In genomic region chr11:68447015-68447801, GRCh38 we compare ENCODE assay signal across 8 cellular contexts. TPM values are rescaled to one million over a fixed set of nuclear protein-coding genes. Genes with fewer than 3 reads are reported as not detected.
DNase-seq lines count a peak whose midpoint lies in the region; ATAC-seq lines count a peak whose summit lies in the region.

No MANE protein-coding gene starts in this region.

- POLR2A ChIA-PET in activated CD4-positive, alpha-beta T cell treated with anti-CD3 and anti-CD28 coated beads for 36 hours (lab: Charles Lee), result no interaction called here

- CTCF ChIA-PET in activated CD4-positive, alpha-beta T cell treated with anti-CD3 and anti-CD28 coated beads for 36 hours (lab: Charles Lee), result interaction anchor here (0.8 to 0.9 kb wide), 2 partner anchors 8 to 10 kb away, joined by 3 to 4 read pairs; no protein-coding TSS in a partner anchor

- no peak overlapping the region for H3K4me3 Mint-ChIP-seq in CD4-positive, CD25-positive, alpha-beta regulatory T cell
- no peak overlapping the region for H3K4me3 Mint-ChIP-seq in activated CD4-positive, alpha-beta T cell treated with anti-CD3 and anti-CD28 coated beads for 36 hours

- H3K36me3 Mint-ChIP-seq in CD4-positive, CD25-positive, alpha-beta regulatory T cell, result no peaks in the 10 kb centered on the region
- H3K36me3 Mint-ChIP-seq in activated CD4-positive, alpha-beta T cell treated with anti-CD3 and anti-CD28 coated beads for 36 hours (ENCODE audit: low read depth), result peaks cover 10% of the 10 kb centered on the region

- ATAC-seq in CD4-positive, CD25-positive, alpha-beta regulatory T cell (ENCODE audit: low read depth in 2 of 2), result peak; percentile 88 to 90
- ATAC-seq in GM21723 (IDR thresholded peaks at IDR 0.05; ENCODE audit: unreplicated experiment), result peak; percentile 66
- peak; percentile 99 for ATAC-seq in activated CD4-positive, alpha-beta T cell treated with anti-CD3 and anti-CD28 coated beads for 36 hours
- no peak for ATAC-seq in HG02970 (IDR thresholded peaks at IDR 0.05; ENCODE audit: low FRiP score, unreplicated experiment)

- no peaks in the 10 kb centered on the region for H3K9me3 ChIP-seq in CD4-positive, CD25-positive, alpha-beta regulatory T cell (ENCODE audit: control insufficient read depth in 2 of 2, low read length in 2 of 2)

- H3K27me3 ChIP-seq in CD4-positive, CD25-positive, alpha-beta regulatory T cell (ENCODE audit: control insufficient read depth, insufficient read depth, low read length), result no peaks in the 10 kb centered on the region

- H3K27ac Mint-ChIP-seq in CD4-positive, CD25-positive, alpha-beta regulatory T cell, result peak overlapping the region in 2 of 3 donors; percentile 78 to 90
- no peak overlapping the region for H3K27ac Mint-ChIP-seq in activated CD4-positive, alpha-beta T cell treated with anti-CD3 and anti-CD28 coated beads for 36 hours

- H3K27ac ChIP-seq in CD4-positive, CD25-positive, alpha-beta regulatory T cell (ENCODE audit: insufficient read depth, low read length, poor library complexity, severe bottlenecking), result no peak overlapping the region

- intact Hi-C loops in activated CD4-positive, alpha-beta T cell treated with anti-CD3 and anti-CD28 coated beads for 36 hours (cut with DNase I, micrococcal nuclease), result loop anchor here (1.0 to 5.0 kb wide), 3 partner anchors 45 to 190 kb away; partner anchors contain the start of gene C11orf24 (in 1 of the 2)

- H3K4me3 ChIP-seq in CD4-positive, CD25-positive, alpha-beta regulatory T cell (ENCODE audit: low read depth, low read length), result no peak overlapping the region

- no peaks in the 10 kb centered on the region for H3K9me3 Mint-ChIP-seq in CD4-positive, CD25-positive, alpha-beta regulatory T cell
- no peaks in the 10 kb centered on the region for H3K9me3 Mint-ChIP-seq in activated CD4-positive, alpha-beta T cell treated with anti-CD3 and anti-CD28 coated beads for 36 hours (ENCODE audit: low read depth)

- no peaks in the 10 kb centered on the region for H3K4me1 ChIP-seq in CD4-positive, CD25-positive, alpha-beta regulatory T cell (ENCODE audit: control insufficient read depth, insufficient read depth, low read length, poor library complexity, severe bottlenecking)

- peaks cover 4% of the 10 kb centered on the region for H3K27me3 Mint-ChIP-seq in CD4-positive, CD25-positive, alpha-beta regulatory T cell
- no peaks in the 10 kb centered on the region for H3K27me3 Mint-ChIP-seq in activated CD4-positive, alpha-beta T cell treated with anti-CD3 and anti-CD28 coated beads for 36 hours

- DNase-seq in CD4-positive, CD25-positive, alpha-beta regulatory T cell, result peak; percentile 58 to 74 (median 73)
- DNase-seq in NCI-H2196 treated with DMSO at 0.1 percent for 48 hours (lab: John Stamatoyannopoulos, UW; ENCODE audit: unreplicated experiment) (peak; percentile 35), cerebellar cortex (ENCODE audit: low spot score) (peak; percentile 67), left kidney (ENCODE audit: low read depth, low spot score) (peak; percentile 85)
- peak; percentile 88 for DNase-seq in activated CD4-positive, alpha-beta T cell treated with anti-CD3 and anti-CD28 coated beads for 36 hours
- peak; percentile 68 for DNase-seq in stimulated activated CD4-positive, alpha-beta T cell treated with anti-CD3 and anti-CD28 coated beads, Interleukin-2, amount 100 ng/mL, for 4 hours (ENCODE audit: low read depth)

- H3K36me3 ChIP-seq in CD4-positive, CD25-positive, alpha-beta regulatory T cell (ENCODE audit: control insufficient read depth, insufficient read depth, low read length), result no peaks in the 10 kb centered on the region

- peaks cover 0 to 11% (median 3%) of the 10 kb centered on the region in 4 donors for H3K4me1 Mint-ChIP-seq in CD4-positive, CD25-positive, alpha-beta regulatory T cell
- H3K4me1 Mint-ChIP-seq in activated CD4-positive, alpha-beta T cell treated with anti-CD3 and anti-CD28 coated beads for 36 hours, result peaks cover 8% of the 10 kb centered on the region

RNA-seq across cellular contexts. Expression of gene PPP6R3, which starts 13.3 kb away (rescaled TPM):
- total RNA-seq in CD4-positive, CD25-positive, alpha-beta regulatory T cell, result 172 TPM
- 10 to 100 TPM; 46.7 to 54.5 (median 50.3) TPM for polyA plus RNA-seq in CD4-positive, CD25-positive, alpha-beta regulatory T cell
- total RNA-seq in activated CD4-positive, alpha-beta T cell treated with anti-CD3 and anti-CD28 coated beads for 36 hours, result 100 to 1,000 TPM; 110 to 126 TPM

Comparison
In these comparisons a context has a peak if more than half of its experiments do, and no peak if none do; other contexts are left out.
1. DNase-seq: peak in every context shown above with its lines; median percentile 88 in activated CD4-positive, alpha-beta T cell treated with anti-CD3 and anti-CD28 coated beads for 36 hours; 85 in left kidney; 73 in CD4-positive, CD25-positive, alpha-beta regulatory T cell; 68 in stimulated activated CD4-positive, alpha-beta T cell treated with anti-CD3 and anti-CD28 coated beads, Interleukin-2, amount 100 ng/mL, for 4 hours; 67 in cerebellar cortex; 35 in NCI-H2196 treated with DMSO at 0.1 percent for 48 hours.